In genomic region chr16:14358697-14359305, GRCh38 we compare ENCODE assay signal across 26 cellular contexts.
DNase-seq lines count a peak whose midpoint lies in the region; ATAC-seq, FAIRE-seq and TF ChIP-seq lines count a peak whose summit lies in the region.
"Had no signal": no experiment of that assay in that cellular context is flagged by ENCODE, and none has a peak within 500 bp of the region (broad histone marks: within the 10 kb centered on the region; RNA-seq: fewer than 3 reads in every experiment).

No MANE protein-coding gene starts in this region.

- ATAC-seq in A549 (no peak; a peak in 1 of 6 replicates), left cardiac atrium (peak; percentile 76 to 85), HG02885 (IDR thresholded peaks at IDR 0.05; ENCODE audit: poor library complexity, unreplicated experiment) (no peak), HG03159 (IDR thresholded peaks at IDR 0.05; ENCODE audit: unreplicated experiment) (no peak)
- ATAC-seq: activated CD4-positive, alpha-beta T cell treated with anti-CD3 and anti-CD28 coated beads for 36 hours; effector memory CD8-positive, alpha-beta T cell had no signal

- TF ChIP-seq EP300 in A549 (IDR thresholded peaks at IDR 0.05), result no peak

- intact Hi-C loops in left cardiac atrium (cut with DNase I), result no loop called here

- no peaks in the 10 kb centered on the region for H3K36me3 ChIP-seq in HEK293 (ENCODE audit: control insufficient read depth in 2 of 2, insufficient read depth in 1 of 2, low read length in 2 of 2)
- H3K36me3 ChIP-seq: adrenal gland, brain microvascular endothelial cell had no signal

- H3K4me1 Mint-ChIP-seq in activated CD4-positive, alpha-beta memory T cell treated with anti-CD3 and anti-CD28 coated beads, Interleukin-2, amount 10 ng/mL, durations not matched to agents 7 days and 5 days, result peaks cover 13% of the 10 kb centered on the region

- H3K4me1 ChIP-seq in A549 (peaks cover 41% of the 10 kb centered on the region), HEK293 (ENCODE audit: control insufficient read depth, insufficient read depth, low read length) (no peaks in the 10 kb centered on the region)

- TF ChIP-seq RAD21 in A549 (conservative IDR thresholded peaks at IDR 0.05 in 1 of 2, IDR thresholded peaks at IDR 0.05 in 1 of 2), result no peak

- H3K27me3 Mint-ChIP-seq in activated CD4-positive, alpha-beta memory T cell treated with anti-CD3 and anti-CD28 coated beads, Interleukin-2, amount 10 ng/mL, durations not matched to agents 7 days and 5 days, result peaks cover 11% of the 10 kb centered on the region

- no peaks in the 10 kb centered on the region for H3K9me3 Mint-ChIP-seq in activated CD4-positive, alpha-beta memory T cell treated with anti-CD3 and anti-CD28 coated beads, Interleukin-2, amount 10 ng/mL, durations not matched to agents 7 days and 5 days
- H3K9me3 Mint-ChIP-seq: activated T-cell treated with anti-CD3 and anti-CD28 coated beads, Interleukin-2, amount 50 U/mL, for 24 hours; effector memory CD8-positive, alpha-beta T cell; T-helper 1 cell treated with Interleukin-12 subunit alpha and Interleukin-12 subunit beta and Interleukin-4 antibody, amounts not matched to agents 30 μg/mL and 1 μg/mL, for 36 hours had no signal

- no peak overlapping the region for H3K4me3 Mint-ChIP-seq in activated CD4-positive, alpha-beta memory T cell treated with anti-CD3 and anti-CD28 coated beads, Interleukin-2, amount 10 ng/mL, durations not matched to agents 7 days and 5 days
- H3K4me3 Mint-ChIP-seq: activated CD4-positive, alpha-beta T cell treated with anti-CD3 and anti-CD28 coated beads for 36 hours; activated T-cell treated with anti-CD3 and anti-CD28 coated beads, Interleukin-2, amount 50 U/mL, for 24 hours; effector memory CD8-positive, alpha-beta T cell; T-helper 1 cell treated with Interleukin-12 subunit alpha and Interleukin-12 subunit beta and Interleukin-4 antibody, amounts not matched to agents 30 μg/mL and 1 μg/mL, for 36 hours had no signal

- H3K27ac ChIP-seq in A549, result peak overlapping the region; percentile 12 to 98; a peak in 4 of 6 replicates
- no peak overlapping the region for H3K27ac ChIP-seq in HEK293 (ENCODE audit: extremely low read depth, low read depth, low read length)
- H3K27ac ChIP-seq: adrenal gland, brain microvascular endothelial cell had no signal

- H3K27ac Mint-ChIP-seq in activated CD4-positive, alpha-beta memory T cell treated with anti-CD3 and anti-CD28 coated beads, Interleukin-2, amount 10 ng/mL, durations not matched to agents 7 days and 5 days, result no peak overlapping the region
- H3K27ac Mint-ChIP-seq: activated CD4-positive, alpha-beta T cell treated with anti-CD3 and anti-CD28 coated beads for 36 hours; activated T-cell treated with anti-CD3 and anti-CD28 coated beads, Interleukin-2, amount 50 U/mL, for 24 hours; effector memory CD8-positive, alpha-beta T cell; T-helper 1 cell treated with Interleukin-12 subunit alpha and Interleukin-12 subunit beta and Interleukin-4 antibody, amounts not matched to agents 30 μg/mL and 1 μg/mL, for 36 hours had no signal

- H3K9me3 ChIP-seq in A549 (no peaks in the 10 kb centered on the region), HEK293 (ENCODE audit: control insufficient read depth, insufficient read depth, low read depth, low read length) (no peaks in the 10 kb centered on the region)
- H3K9me3 ChIP-seq: adrenal gland had no signal

- POLR2A ChIA-PET in A549 (lab: Yijun Ruan, JAX), result no interaction called here
- POLR2A ChIA-PET in HEK293 (lab: Yijun Ruan, JAX), result no interaction called here
- POLR2A ChIA-PET in activated CD4-positive, alpha-beta memory T cell treated with anti-CD3 and anti-CD28 coated beads, Interleukin-2, amount 10 ng/mL, durations not matched to agents 7 days and 5 days (lab: Charles Lee), result no interaction called here

- 61% methylated on average over 4 of the region's 4 CpGs for WGBS in A549 (ENCODE audit: missing lambda C conversion rate)

- H3K4me3 ChIP-seq in A549, result no peak overlapping the region
- no peak overlapping the region for H3K4me3 ChIP-seq in HEK293 (ENCODE audit: low read depth, low read length)
- H3K4me3 ChIP-seq: adrenal gland, smooth muscle cell had no signal

- no peaks in the 10 kb centered on the region for H3K36me3 Mint-ChIP-seq in activated CD4-positive, alpha-beta memory T cell treated with anti-CD3 and anti-CD28 coated beads, Interleukin-2, amount 10 ng/mL, durations not matched to agents 7 days and 5 days (ENCODE audit: low read depth)

- TF ChIP-seq CTCF in A549 (IDR thresholded peaks at IDR 0.05), result no peak
- no peak for TF ChIP-seq CTCF in HEK293 (tag by site-specific recombination; IDR thresholded peaks at IDR 0.05)

- no peak overlapping the region for H3K4me2 ChIP-seq in A549
- H3K4me2 ChIP-seq: smooth muscle cell had no signal

- no peak for FAIRE-seq in A549 (lab: Jason Lieb, UNC)
- FAIRE-seq: colon, H54 had no signal

- no peak for TF ChIP-seq POLR2A in A549 (IDR thresholded peaks at IDR 0.05; ENCODE audit: low read length)

- CTCF ChIA-PET in A549 (lab: Yijun Ruan, JAX), result no interaction called here
- CTCF ChIA-PET in HEK293 (lab: Yijun Ruan, JAX), result no interaction called here
- CTCF ChIA-PET in activated CD4-positive, alpha-beta memory T cell treated with anti-CD3 and anti-CD28 coated beads, Interleukin-2, amount 10 ng/mL, durations not matched to agents 7 days and 5 days (lab: Charles Lee), result no interaction called here

- DNase-seq in A549 (ENCODE audit: low read depth in 1 of 2, low spot score in 1 of 2), result no peak
- peak; percentile 88 for DNase-seq in RPMI8226
- no peak for DNase-seq in left cardiac atrium
- no peak for DNase-seq in NCI-H2029 (lab: John Stamatoyannopoulos, UW)
- DNase-seq in activated CD4-positive, alpha-beta memory T cell treated with anti-CD3 and anti-CD28 coated beads, Interleukin-2, amount 10 ng/mL, durations not matched to agents 7 days and 5 days, result no peak
- DNase-seq: ACHN; activated CD4-positive, alpha-beta T cell treated with anti-CD3 and anti-CD28 coated beads for 36 hours; activated CD8-positive, alpha-beta memory T cell treated with anti-CD3 and anti-CD28 coated beads for 24 hours; activated naive CD4-positive, alpha-beta T cell; activated T-cell treated with anti-CD3 and anti-CD28 coated beads, Interleukin-2, amount 50 U/mL, for 24 hours; adrenal gland; brain microvascular endothelial cell; C1 segment of cervical spinal cord; effector memory CD8-positive, alpha-beta T cell; mesenchymal stem cell; NCI-H187 treated with DMSO at 0.1 percent for 48 hours; NCI-H345; nucleus accumbens; stimulated activated CD4-positive, alpha-beta T cell treated with anti-CD3 and anti-CD28 coated beads, Interleukin-2, amount 100 ng/mL, for 24 hours had no signal

TF ChIP-seq in A549, 52 proteins besides CTCF, POLR2A, EP300 and RAD21:
- TF ChIP-seq RNF2 (IDR thresholded peaks at IDR 0.05; ENCODE audit: borderline replicate concordance, low read depth) (no peak), SREBF2 (IDR thresholded peaks at IDR 0.05) (no peak)

TF ChIP-seq in HEK293, 187 proteins besides CTCF, POLR2A, EP300 and RAD21:
- TF ChIP-seq ZNF626 (tag by site-specific recombination; IDR thresholded peaks at IDR 0.05), result no peak
- no peak for TF ChIP-seq ZNF174 (tag by site-specific recombination; IDR thresholded peaks at IDR 0.05)
- TF ChIP-seq ZSCAN16 (tag by site-specific recombination; IDR thresholded peaks at IDR 0.05), result no peak
- TF ChIP-seq SCRT2 (tag by site-specific recombination; IDR thresholded peaks at IDR 0.05), result 0 out of 2 replicates have a peak, but pooled peaks have one; percentile 50
- no peak for TF ChIP-seq FEZF1 (tag by site-specific recombination; IDR thresholded peaks at IDR 0.05)
- TF ChIP-seq ZBTB17 (tag by site-specific recombination; IDR thresholded peaks at IDR 0.05), result peak; percentile 88
- TF ChIP-seq ZNF214 (tag by site-specific recombination; IDR thresholded peaks at IDR 0.05; ENCODE audit: borderline replicate concordance), result no peak
- TF ChIP-seq ZNF366 (tag by site-specific recombination; conservative IDR thresholded peaks at IDR 0.05), result peak; percentile 89
- TF ChIP-seq ZNF704 (tag by site-specific recombination; IDR thresholded peaks at IDR 0.05), result no peak
TF ChIP-seq in HEK293: peak in this region for 3.

Comparison
In these comparisons a context has a peak if more than half of its experiments do, and no peak if none do; other contexts are left out.
1. ATAC-seq: peak in left cardiac atrium (2 of 2); none in A549 (0 of 2), HG02885 (single experiment) and HG03159 (single experiment).